In the genomic region with DNA sequence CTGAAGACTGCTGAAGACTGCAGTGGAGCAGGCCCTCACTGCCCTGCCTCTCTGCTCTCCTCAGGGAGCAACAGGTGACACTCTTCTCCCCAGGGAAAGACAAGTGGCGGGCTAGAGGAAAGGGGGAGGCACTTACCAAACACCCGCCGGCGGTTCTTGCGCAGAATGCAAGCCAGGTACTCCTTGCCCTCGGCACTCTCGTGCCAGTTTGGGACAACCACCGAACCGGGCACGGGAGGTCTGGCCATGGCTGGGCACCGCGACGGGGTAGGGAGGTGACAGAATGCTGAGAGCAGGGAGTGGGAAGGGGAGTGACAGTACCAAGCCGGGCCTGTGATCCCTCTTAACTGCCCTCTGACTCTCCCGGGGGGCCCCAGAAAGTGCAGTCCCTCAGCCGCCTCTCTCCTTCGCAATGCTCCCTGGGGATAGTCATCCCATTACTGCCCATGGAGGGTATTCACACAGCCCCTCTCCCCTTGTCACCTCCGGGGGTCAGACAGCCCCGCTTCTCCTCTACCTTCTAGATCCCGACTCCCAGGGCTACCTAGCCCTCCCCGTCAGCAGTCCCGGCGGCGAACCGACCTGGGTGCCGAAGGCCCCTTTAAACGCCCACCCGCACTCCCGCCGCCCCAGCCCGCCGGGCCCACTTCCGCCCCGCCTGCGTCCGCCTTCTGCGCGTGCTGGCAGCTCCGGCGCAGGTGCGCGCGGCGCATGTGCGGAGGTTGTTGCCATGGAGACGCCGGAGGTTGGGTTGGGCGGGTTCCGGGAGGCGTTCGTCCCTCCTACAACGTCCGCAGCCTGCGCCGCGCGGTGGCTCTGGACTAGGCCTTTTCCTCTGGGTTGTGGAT, we compare ENCODE assay signal across 1 cellular context.
TF ChIP-seq lines count a peak whose summit lies in the region.

TSS of gene CPLANE2 (minus strand) at position 689 of the 848 bp plus-strand sequence. CDS start at position 248, 441 bp downstream.

TF ChIP-seq in H1, 55 proteins besides CTCF, POLR2A, EP300 and RAD21 (continued from another document):
- TF ChIP-seq SIRT6 (IDR thresholded peaks at IDR 0.05; ENCODE audit: low read length) (no peak), RFX5 (IDR thresholded peaks at IDR 0.05; ENCODE audit: borderline replicate concordance, low read depth, low read length) (peak; percentile 79), FOSL1 (IDR thresholded peaks at IDR 0.05; ENCODE audit: insufficient read depth, low read depth, low read length) (peak; percentile 55; the same call in 1 of the 2 replicates), TBP (IDR thresholded peaks at IDR 0.05; ENCODE audit: low read depth, low read length) (no peak), E2F6 (IDR thresholded peaks at IDR 0.05) (peak; percentile 70), RBBP5 (IDR thresholded peaks at IDR 0.05; ENCODE audit: borderline replicate concordance, low read depth, low read length) (0 out of 2 replicates have a peak, but pooled peaks have one; percentile 26), SIN3A (conservative IDR thresholded peaks at IDR 0.05 in 1 of 2, IDR thresholded peaks at IDR 0.05 in 1 of 2; ENCODE audit: low read depth in 1 of 2, low read length in 2 of 2) (peak; percentile 27 to 52; a peak in 3 of 4 replicates), HDAC2 (IDR thresholded peaks at IDR 0.05; ENCODE audit: borderline replicate concordance in 1 of 2, low read depth in 2 of 2, low read length in 2 of 2) (peak in 1 of 2 experiments; percentile 25; a peak in 1 of 4 replicates), NRF1 (IDR thresholded peaks at IDR 0.05; ENCODE audit: low read depth, low read length) (peak; percentile 82), SAP30 (IDR thresholded peaks at IDR 0.05; ENCODE audit: insufficient read depth, insufficient replicate concordance, low read length) (peak; percentile 71), TAF1 (IDR thresholded peaks at IDR 0.05; ENCODE audit: low read depth, low read length) (peak; percentile 43; the same call in 1 of the 2 replicates), KDM4A (IDR thresholded peaks at IDR 0.05; ENCODE audit: low read depth, low read length, severe bottlenecking) (peak; percentile 73), GABPA (IDR thresholded peaks at IDR 0.05; ENCODE audit: borderline replicate concordance, insufficient read depth, low read length) (no peak)
- TF ChIP-seq, protein P1, sequence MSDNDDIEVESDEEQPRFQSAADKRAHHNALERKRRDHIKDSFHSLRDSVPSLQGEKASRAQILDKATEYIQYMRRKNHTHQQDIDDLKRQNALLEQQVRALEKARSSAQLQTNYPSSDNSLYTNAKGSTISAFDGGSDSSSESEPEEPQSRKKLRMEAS (IDR thresholded peaks at IDR 0.05): peak; percentile 89
